8 cellular contexts compared by ENCODE assay signal in the genomic region with DNA sequence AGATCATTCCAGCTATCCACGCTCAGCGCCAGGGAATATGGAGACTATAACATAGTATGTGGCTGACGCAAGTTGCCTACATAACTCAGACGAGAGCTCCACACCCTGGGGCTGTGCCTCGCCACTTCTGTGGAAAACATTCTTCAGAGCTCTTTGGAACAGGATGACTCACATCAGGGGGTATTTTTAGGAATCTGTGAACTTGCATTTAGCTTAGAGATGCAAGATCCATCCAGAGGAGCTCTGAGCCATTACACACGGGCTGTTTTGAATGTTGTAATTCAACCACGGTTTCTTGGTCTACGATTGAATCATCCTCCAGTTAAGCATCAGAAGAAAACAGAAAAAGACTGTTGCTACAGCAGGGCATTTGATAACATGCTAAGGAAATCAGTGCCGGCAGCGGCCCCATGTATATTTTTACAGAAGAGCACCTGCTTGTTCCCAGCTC.
A peak's percentile ranks its signal among the peaks of the same experiment; 100 is the strongest.
DNase-seq lines count a peak whose midpoint lies in the region; ATAC-seq, FAIRE-seq and TF ChIP-seq lines count a peak whose summit lies in the region.

No MANE protein-coding gene starts in this region.

- H3K4me3 Mint-ChIP-seq in GM23338 = no peak overlapping the region

- H3K36me3 Mint-ChIP-seq in GM23338 (ENCODE audit: low read depth) = no peaks in the 10 kb centered on the region

- H3K4me1 ChIP-seq in GM23338 (ENCODE audit: insufficient read depth) = 0 out of 2 replicates have a peak, but pooled peaks cover 6% of the 10 kb centered on the region
- peaks cover 20% of the 10 kb centered on the region for H3K4me1 ChIP-seq in rectal smooth muscle tissue (ENCODE audit: control insufficient read depth, insufficient read depth, low read length)

- TF ChIP-seq POLR2A in GM12892 (IDR thresholded peaks at IDR 0.05; ENCODE audit: low read depth, low read length) = no peak

- H3K4me2 ChIP-seq in GM23338 = no peak overlapping the region

- peaks cover 20% of the 10 kb centered on the region for H3K4me1 Mint-ChIP-seq in GM23338

- no peak for TF ChIP-seq CTCF in GM23338 (conservative IDR thresholded peaks at IDR 0.05; ENCODE audit: low read depth in 2 of 2)

- H3K9ac ChIP-seq in rectal smooth muscle tissue (ENCODE audit: low read length) = no peak overlapping the region

- FAIRE-seq in GM12892 (lab: Jason Lieb, UNC) = no peak

- no peaks in the 10 kb centered on the region for H3K9me3 Mint-ChIP-seq in GM23338

- no peak overlapping the region for H3K27ac Mint-ChIP-seq in GM23338

- H3F3A ChIP-seq in GM23338 (replicated peaks; ENCODE audit: low read depth) = no peaks in the 10 kb centered on the region

- H3K27me3 ChIP-seq in GM23338 (ENCODE audit: insufficient read depth) (no peaks in the 10 kb centered on the region), rectal smooth muscle tissue (ENCODE audit: control insufficient read depth, insufficient read depth, low read length) (no peaks in the 10 kb centered on the region)

- no peak overlapping the region for H3K4me3 ChIP-seq in GM23338
- no peak overlapping the region for H3K4me3 ChIP-seq in rectal smooth muscle tissue (ENCODE audit: low read length)

- peak overlapping the region; percentile 67; the same call in 1 of the 2 replicates for H2AFZ ChIP-seq in GM23338

- no peaks in the 10 kb centered on the region for H3K79me2 ChIP-seq in GM23338 (replicated peaks; ENCODE audit: insufficient read depth)

- no peak overlapping the region for H3K27ac ChIP-seq in GM23338 (ENCODE audit: low read depth)
- peak overlapping the region; percentile 80 for H3K27ac ChIP-seq in rectal smooth muscle tissue (ENCODE audit: low read depth, low read length)

- H3K9me2 ChIP-seq in GM23338 (ENCODE audit: insufficient read depth) = no peaks in the 10 kb centered on the region; the same call in 1 of the 2 replicates

- DNase-seq in GM23338 (ENCODE audit: low spot score) (peak; percentile 46), T1000 (lab: John Stamatoyannopoulos, UW) (peak; percentile 79), fibroblast of peridontal ligament (ENCODE audit: extremely low read depth) (peak; percentile 100), GM12892 (ENCODE audit: insufficient read length) (no peak), NCI-H524 treated with DMSO at 0.1 percent for 48 hours (lab: John Stamatoyannopoulos, UW) (no peak)

- H3K27me3 Mint-ChIP-seq in GM23338 (ENCODE audit: insufficient read depth, low read depth, poor library complexity) = peaks cover 3% of the 10 kb centered on the region

- H4K20me1 ChIP-seq in GM23338 (replicated peaks; ENCODE audit: insufficient read depth) = no peaks in the 10 kb centered on the region

- H3K36me3 ChIP-seq in GM23338 (ENCODE audit: insufficient read depth) = no peaks in the 10 kb centered on the region
- no peaks in the 10 kb centered on the region for H3K36me3 ChIP-seq in rectal smooth muscle tissue (ENCODE audit: control insufficient read depth, insufficient read depth, low read length)

- ATAC-seq in GM23338 (peak; percentile 55), GM18907 (IDR thresholded peaks at IDR 0.05; ENCODE audit: unreplicated experiment) (no peak), HG02623 (IDR thresholded peaks at IDR 0.05; ENCODE audit: unreplicated experiment) (no peak)

TF ChIP-seq in GM23338, 12 proteins besides CTCF, POLR2A, EP300 and RAD21:
- TF ChIP-seq ZNF114 (CRISPR knock-in tag; IDR thresholded peaks at IDR 0.05) (no peak), JUNB (IDR thresholded peaks at IDR 0.05; ENCODE audit: unreplicated experiment) (no peak)

Comparison
In these comparisons a context has a peak if more than half of its experiments do, and no peak if none do; other contexts are left out.
1. DNase-seq: peak in GM23338 (single experiment), T1000 (single experiment) and fibroblast of peridontal ligament (single experiment); none in GM12892 (single experiment) and NCI-H524 treated with DMSO at 0.1 percent for 48 hours (single experiment).